24 cellular contexts compared by ENCODE assay signal in genomic region chr3:132786890-132787289, GRCh38.
"Had no signal": no experiment of that assay in that cellular context is flagged by ENCODE, and none has a peak within 500 bp of the region (broad histone marks: within the 10 kb centered on the region; RNA-seq: fewer than 3 reads in every experiment).

No MANE protein-coding gene starts in this region.

- H3K27ac ChIP-seq: WERI-Rb-1 had no signal

- H3K4me3 Mint-ChIP-seq: activated CD4-positive, alpha-beta memory T cell treated with anti-CD3 and anti-CD28 coated beads for 36 hours; activated T-cell treated with anti-CD3 and anti-CD28 coated beads, Interleukin-2, amount 50 U/mL, for 24 hours; dendritic cell treated with granulocyte-macrophage colony-stimulating factor and Interleukin-4, amounts not matched to agents 40 ng/mL and 50 ng/mL, for 4 days; natural killer cell treated with Interleukin-12 subunit alpha and Interleukin-12 subunit beta and Interleukin-15 and Interleukin-18, amount 100 ng/mL, for 72 hours; T-helper 2 cell treated with Interferon-gamma antibody and Interleukin-4, amounts not matched to agents 5 μg/mL and 100 μg/mL, for 36 hours had no signal

- ATAC-seq: activated CD4-positive, CD25-positive, alpha-beta regulatory T cell treated with anti-CD3 and anti-CD28 coated beads, Interleukin-2, amount 50 U/mL, for 24 hours; natural killer cell treated with Interleukin-12 subunit alpha and Interleukin-12 subunit beta and Interleukin-15 and Interleukin-18, amount 100 ng/mL, for 72 hours had no signal

- H3K4me3 ChIP-seq: gastrocnemius medialis, lung, suprapubic skin, transverse colon had no signal

- H3K36me3 Mint-ChIP-seq: activated CD4-positive, alpha-beta memory T cell treated with anti-CD3 and anti-CD28 coated beads for 36 hours; natural killer cell treated with Interleukin-12 subunit alpha and Interleukin-12 subunit beta and Interleukin-15 and Interleukin-18, amount 100 ng/mL, for 72 hours had no signal

- H3K27ac Mint-ChIP-seq: activated CD4-positive, alpha-beta memory T cell treated with anti-CD3 and anti-CD28 coated beads for 36 hours; activated T-cell treated with anti-CD3 and anti-CD28 coated beads, Interleukin-2, amount 50 U/mL, for 24 hours; dendritic cell treated with granulocyte-macrophage colony-stimulating factor and Interleukin-4, amounts not matched to agents 40 ng/mL and 50 ng/mL, for 4 days; natural killer cell treated with Interleukin-12 subunit alpha and Interleukin-12 subunit beta and Interleukin-15 and Interleukin-18, amount 100 ng/mL, for 72 hours; progenitor cell of endocrine pancreas; T-helper 2 cell treated with Interferon-gamma antibody and Interleukin-4, amounts not matched to agents 5 μg/mL and 100 μg/mL, for 36 hours had no signal

- H3K9me3 Mint-ChIP-seq: activated CD4-positive, alpha-beta memory T cell treated with anti-CD3 and anti-CD28 coated beads for 36 hours; activated T-cell treated with anti-CD3 and anti-CD28 coated beads, Interleukin-2, amount 50 U/mL, for 24 hours; dendritic cell treated with granulocyte-macrophage colony-stimulating factor and Interleukin-4, amounts not matched to agents 40 ng/mL and 50 ng/mL, for 4 days; T-helper 2 cell treated with Interferon-gamma antibody and Interleukin-4, amounts not matched to agents 5 μg/mL and 100 μg/mL, for 36 hours had no signal

- H3K36me3 ChIP-seq: gastrocnemius medialis, suprapubic skin, transverse colon, WERI-Rb-1 had no signal

- DNase-seq: activated CD4-positive, alpha-beta memory T cell treated with anti-CD3 and anti-CD28 coated beads for 36 hours; activated CD4-positive, alpha-beta T cell treated with anti-CD3 and anti-CD28 coated beads for 48 hours; activated CD8-positive, alpha-beta memory T cell treated with anti-CD3 and anti-CD28 coated beads, Interleukin-2, amount 50 U/mL, for 4 hours; activated gamma-delta T cell treated with Interleukin-2 at 50 U/mL for 16 hours; activated naive CD4-positive, alpha-beta T cell treated with anti-CD3 and anti-CD28 coated beads, Interleukin-2, amount 50 U/mL, for 16 hours; activated T-cell treated with anti-CD3 and anti-CD28 coated beads, Interleukin-2, amount 50 U/mL, for 24 hours; amygdala; central memory CD4-positive, alpha-beta T cell; gastrocnemius medialis; hippocampal formation; mesendoderm; stimulated activated CD4-positive, alpha-beta T cell treated with anti-CD3 and anti-CD28 coated beads, Interleukin-15, amount 100 ng/mL, for 24 hours; stimulated activated CD4-positive, alpha-beta T cell treated with anti-CD3 and anti-CD28 coated beads, Interleukin-2, amount 100 ng/mL, for 24 hours; stimulated activated naive CD4-positive, alpha-beta T cell; T-helper 1 cell; transverse colon; WERI-Rb-1 had no signal

- H3K27me3 ChIP-seq: gastrocnemius medialis, suprapubic skin, transverse colon had no signal

- H3K27me3 Mint-ChIP-seq: dendritic cell treated with granulocyte-macrophage colony-stimulating factor and Interleukin-4, amounts not matched to agents 40 ng/mL and 50 ng/mL, for 4 days had no signal

- H3K9me3 ChIP-seq: gastrocnemius medialis, suprapubic skin, transverse colon had no signal
